Comparison of ENCODE assay signal across 16 cellular contexts in genomic region chr10:71135276-71135675, GRCh38.
"Had no signal": no experiment of that assay in that cellular context is flagged by ENCODE, and none has a peak within 500 bp of the region (broad histone marks: within the 10 kb centered on the region; RNA-seq: fewer than 3 reads in every experiment).

No MANE protein-coding gene starts in this region.

- DNase-seq: KBM-7, MG63, NCI-H1092, NCI-H1105 treated with DMSO at 0.1 percent for 48 hours, NCI-H1417 treated with DMSO at 0.1 percent for 48 hours, NCI-H1694 treated with DMSO at 0.1 percent for 48 hours, NCI-H1930, NCI-H2081, NCI-H2107, NCI-H2227 treated with DMSO at 0.1 percent for 48 hours, NCI-H524, NCI-H526 treated with DMSO at 0.1 percent for 48 hours, NCI-H774, PC-3, SHP77 treated with DMSO at 0.1 percent for 48 hours, SJCRH30 had no signal

- H3K4me3 ChIP-seq: MG63, SJCRH30 had no signal
